ENCODE assay signal across 8 cellular contexts in the genomic region with DNA sequence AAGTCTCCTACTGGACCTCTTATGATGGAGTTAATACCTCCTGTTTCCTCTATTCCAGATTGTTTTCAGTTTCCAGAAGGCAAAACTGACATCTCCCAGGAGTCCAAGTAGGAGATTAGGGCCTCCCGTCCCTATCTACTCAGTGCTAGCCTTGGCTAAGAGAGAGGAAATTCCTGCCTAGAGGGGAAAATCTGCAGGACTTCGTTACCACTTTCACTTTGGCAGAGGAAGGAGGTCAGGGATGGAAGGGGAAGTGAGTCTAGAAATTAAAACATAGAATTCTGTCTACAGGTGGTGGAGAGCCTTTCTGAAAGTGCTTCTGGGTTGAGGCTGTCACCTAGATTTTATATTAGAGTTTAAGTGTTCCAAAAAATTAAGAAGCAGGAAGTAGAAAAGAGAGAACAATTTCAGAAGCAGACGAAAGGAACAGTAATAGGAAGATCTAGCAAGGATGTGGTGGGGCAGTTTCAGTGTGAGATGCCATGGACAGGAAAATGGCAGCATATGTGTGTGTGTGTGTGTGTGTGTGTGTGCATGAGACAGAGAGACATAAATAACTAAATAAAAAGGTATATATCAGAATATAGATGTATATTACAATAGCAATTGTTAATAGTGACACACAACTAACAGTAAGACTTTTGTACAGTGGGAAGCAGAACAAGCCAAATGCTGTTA. TPM values are rescaled to one million over a fixed set of nuclear protein-coding genes. Genes with fewer than 3 reads are reported as not detected.
A peak's percentile ranks its signal among the peaks of the same experiment; 100 is the strongest.
DNase-seq lines count a peak whose midpoint lies in the region; ATAC-seq, FAIRE-seq and TF ChIP-seq lines count a peak whose summit lies in the region.
"Had no signal": no experiment of that assay in that cellular context is flagged by ENCODE, and none has a peak within 500 bp of the region (broad histone marks: within the 10 kb centered on the region; RNA-seq: fewer than 3 reads in every experiment).

No MANE protein-coding gene starts in this region.

- H3K27me3 Mint-ChIP-seq in effector memory CD8-positive, alpha-beta T cell = peaks cover 0 to 4% of the 10 kb centered on the region in 2 donors

- H3K4me2 ChIP-seq in A549 = peak overlapping the region; percentile 48

- peaks cover 28 to 44% of the 10 kb centered on the region in 2 donors for H3K4me1 Mint-ChIP-seq in effector memory CD8-positive, alpha-beta T cell (ENCODE audit: low read depth in 2 of 2)

- no peaks in the 10 kb centered on the region for H3K36me3 ChIP-seq in BE2C

- H3K4me3 Mint-ChIP-seq in effector memory CD8-positive, alpha-beta T cell = peak overlapping the region; percentile 95 to 96

- 31% methylated on average over 3 of the region's 3 CpGs for WGBS in A549 (ENCODE audit: missing lambda C conversion rate)

- no peaks in the 10 kb centered on the region for H3K9me3 Mint-ChIP-seq in effector memory CD8-positive, alpha-beta T cell

- ATAC-seq in A549 = no peak
- ATAC-seq in effector memory CD8-positive, alpha-beta T cell (replicated peaks) = no peak
- ATAC-seq in GM21825 (IDR thresholded peaks at IDR 0.05; ENCODE audit: unreplicated experiment) = no peak

- peaks cover 14% of the 10 kb centered on the region for H3K4me1 ChIP-seq in A549
- no peaks in the 10 kb centered on the region for H3K4me1 ChIP-seq in BE2C

- TF ChIP-seq EP300 in A549 (IDR thresholded peaks at IDR 0.05) = no peak

- peak overlapping the region; percentile 97 for H3K27ac Mint-ChIP-seq in effector memory CD8-positive, alpha-beta T cell

- H3K4me3 ChIP-seq in A549 (no peak overlapping the region), BE2C (ENCODE audit: low read depth, low read length) (no peak overlapping the region)

- no peak overlapping the region for H3K27ac ChIP-seq in A549

- peaks cover 17% of the 10 kb centered on the region for H3K36me3 Mint-ChIP-seq in effector memory CD8-positive, alpha-beta T cell (ENCODE audit: insufficient read depth)

- no peak for TF ChIP-seq RAD21 in A549 (conservative IDR thresholded peaks at IDR 0.05 in 1 of 2, IDR thresholded peaks at IDR 0.05 in 1 of 2)

- TF ChIP-seq POLR2A in A549 (IDR thresholded peaks at IDR 0.05; ENCODE audit: low read length) = no peak

- H3K9me3 ChIP-seq in A549 = no peaks in the 10 kb centered on the region
- no peaks in the 10 kb centered on the region for H3K9me3 ChIP-seq in BE2C

- POLR2A ChIA-PET in A549 (lab: Yijun Ruan, JAX) = no interaction called here

- TF ChIP-seq CTCF in A549 (IDR thresholded peaks at IDR 0.05) (no peak), BE2C (IDR thresholded peaks at IDR 0.05; ENCODE audit: low read depth, low read length) (no peak)

- no peak for FAIRE-seq in A549 (lab: Jason Lieb, UNC)
- FAIRE-seq: H54 had no signal

- no peak for DNase-seq in A549 (ENCODE audit: low read depth in 1 of 2, low spot score in 1 of 2)
- DNase-seq in KG1 (lab: John Stamatoyannopoulos, UW) = peak; percentile 49
- DNase-seq in effector memory CD8-positive, alpha-beta T cell = peak in 2 of 3 experiments; percentile 8 to 22
- no peak for DNase-seq in DMS79 treated with DMSO at 0.1 percent for 48 hours (lab: John Stamatoyannopoulos, UW)
- no peak for DNase-seq in BE2C
- DNase-seq: erythroblast had no signal

- H3K27me3 ChIP-seq in BE2C = no peaks in the 10 kb centered on the region

- CTCF ChIA-PET in A549 (lab: Yijun Ruan, JAX) = no interaction called here

TF ChIP-seq in A549, 52 proteins besides CTCF, POLR2A, EP300 and RAD21:
- TF ChIP-seq ATOH8 (CRISPR knock-in tag; IDR thresholded peaks at IDR 0.05; ENCODE audit: low read depth) (no peak), NR3C1 (IDR thresholded peaks at IDR 0.05) (no peak), MAZ (IDR thresholded peaks at IDR 0.05; ENCODE audit: borderline replicate concordance, low read depth, low read length) (no peak), TFCP2L1 (CRISPR knock-in tag; IDR thresholded peaks at IDR 0.05) (no peak), HOXA7 (CRISPR knock-in tag; IDR thresholded peaks at IDR 0.05) (no peak), PBX3 (IDR thresholded peaks at IDR 0.05) (no peak), ZSCAN20 (CRISPR knock-in tag; IDR thresholded peaks at IDR 0.05) (no peak), MAX (IDR thresholded peaks at IDR 0.05) (no peak), GATA3 (IDR thresholded peaks at IDR 0.05; ENCODE audit: borderline replicate concordance) (no peak), USF2 (IDR thresholded peaks at IDR 0.05) (no peak), HEYL (CRISPR knock-in tag; IDR thresholded peaks at IDR 0.05) (no peak), EHF (CRISPR knock-in tag; IDR thresholded peaks at IDR 0.05) (no peak), HDAC2 (IDR thresholded peaks at IDR 0.05) (no peak), SREBF2 (IDR thresholded peaks at IDR 0.05) (no peak)

RNA-seq across cellular contexts. Expression of gene TRIM68, which starts 2.4 kb away (rescaled TPM):
- polyA plus RNA-seq in A549 (2011; rRNA removed) = 9.6 and 11.6 TPM in 2 replicates
- polyA plus RNA-seq in A549 (2012; cell fraction: cytosol; rRNA removed) = 5.1 and 6.2 TPM in 2 replicates
- 5.2 and 10.1 TPM in 2 replicates for polyA plus RNA-seq in A549 (2012; cell fraction: nucleus; rRNA removed)
- polyA plus RNA-seq in A549 (2017; fragmentation: RNase III; extraction: RNeasy Plus Mini Kit Qiagen cat#74134 plus additional on column Dnase treatment) = 9.6 to 10.8 TPM (median 9.7 TPM) in 3 replicates
- polyA minus RNA-seq in A549 (2011; rRNA and poly(A)+ RNA removed) = 10.4 and 10.7 TPM in 2 replicates
- 2.5 TPM for polyA plus RNA-seq in BE2C (2012; ENCODE audit: insufficient read depth, insufficient read length, low read depth)

RNA-seq across cellular contexts. Expression of gene OR52I1, which starts 16.6 kb away (rescaled TPM):
- not detected in 2 replicates for polyA plus RNA-seq in A549 (2011; rRNA removed)
- not detected in 2 replicates for polyA plus RNA-seq in A549 (2012; cell fraction: cytosol; rRNA removed)
- polyA plus RNA-seq in A549 (2012; cell fraction: nucleus; rRNA removed) = not detected in 2 replicates
- not detected in 3 replicates for polyA plus RNA-seq in A549 (2017; fragmentation: RNase III; extraction: RNeasy Plus Mini Kit Qiagen cat#74134 plus additional on column Dnase treatment)
- polyA minus RNA-seq in A549 (2011; rRNA and poly(A)+ RNA removed) = not detected in 2 replicates
- not detected for polyA plus RNA-seq in BE2C (2012; ENCODE audit: insufficient read depth, insufficient read length, low read depth)

RNA-seq across cellular contexts. Expression of gene OR51D1, which starts 26.9 kb away (rescaled TPM):
- not detected in 2 replicates for polyA plus RNA-seq in A549 (2011; rRNA removed)
- polyA plus RNA-seq in A549 (2012; cell fraction: cytosol; rRNA removed) = not detected in 2 replicates
- polyA plus RNA-seq in A549 (2012; cell fraction: nucleus; rRNA removed) = not detected in 2 replicates
- polyA plus RNA-seq in A549 (2017; fragmentation: RNase III; extraction: RNeasy Plus Mini Kit Qiagen cat#74134 plus additional on column Dnase treatment) = not detected in 3 replicates
- not detected in 2 replicates for polyA minus RNA-seq in A549 (2011; rRNA and poly(A)+ RNA removed)
- not detected for polyA plus RNA-seq in BE2C (2012; ENCODE audit: insufficient read depth, insufficient read length, low read depth)

RNA-seq across cellular contexts. Expression of gene OR52I2, which starts 28.9 kb away (rescaled TPM):
- polyA plus RNA-seq in A549 (2011; rRNA removed) (not detected in 2 replicates), A549 (2017; fragmentation: RNase III; extraction: RNeasy Plus Mini Kit Qiagen cat#74134 plus additional on column Dnase treatment) (not detected in 3 replicates)
- not detected in 2 replicates for polyA plus RNA-seq in A549 (2012; cell fraction: cytosol; rRNA removed)
- polyA plus RNA-seq in A549 (2012; cell fraction: nucleus; rRNA removed) = not detected in 2 replicates
- not detected in 2 replicates for polyA minus RNA-seq in A549 (2011; rRNA and poly(A)+ RNA removed)
- polyA plus RNA-seq in BE2C (2012; ENCODE audit: insufficient read depth, insufficient read length, low read depth) = not detected

RNA-seq across cellular contexts. Expression of gene OR51E1, which starts 33.4 kb away (rescaled TPM):
- 0.03 TPM in 1 of 2 replicates, not detected in the other for polyA plus RNA-seq in A549 (2011; rRNA removed)
- not detected in 2 replicates for polyA plus RNA-seq in A549 (2012; cell fraction: cytosol; rRNA removed)
- not detected in 2 replicates for polyA plus RNA-seq in A549 (2012; cell fraction: nucleus; rRNA removed)
- not detected in 3 replicates for polyA plus RNA-seq in A549 (2017; fragmentation: RNase III; extraction: RNeasy Plus Mini Kit Qiagen cat#74134 plus additional on column Dnase treatment)
- 0.10 TPM in 1 of 2 replicates, not detected in the other for polyA minus RNA-seq in A549 (2011; rRNA and poly(A)+ RNA removed)
- polyA plus RNA-seq in BE2C (2012; ENCODE audit: insufficient read depth, insufficient read length, low read depth) = 1.2 TPM

Comparison
In these comparisons a context has a peak if more than half of its experiments do, and no peak if none do; other contexts are left out.
1. DNase-seq: peak in KG1 (single experiment) and effector memory CD8-positive, alpha-beta T cell (2 of 3); none in A549 (0 of 2), DMS79 treated with DMSO at 0.1 percent for 48 hours (single experiment) and BE2C (single experiment).